1 cellular context compared by ENCODE assay signal in genomic region chr11:61120865-61121831, GRCh38.
TF ChIP-seq lines count a peak whose summit lies in the region.

No MANE protein-coding gene starts in this region.

TF ChIP-seq in HEK293, 187 proteins besides CTCF, POLR2A, EP300 and RAD21 (continued from another document):
- 0 out of 2 replicates have a peak, but pooled peaks have one; percentile 12 for TF ChIP-seq PATZ1 (tag by site-specific recombination; IDR thresholded peaks at IDR 0.05)
- TF ChIP-seq ZFP37 (tag by site-specific recombination; IDR thresholded peaks at IDR 0.05) = no peak
- TF ChIP-seq WT1 (tag by site-specific recombination; IDR thresholded peaks at IDR 0.05) = no peak
- TF ChIP-seq ZNF341 (tag by site-specific recombination; IDR thresholded peaks at IDR 0.05; ENCODE audit: low read depth) = peak; percentile 90
- TF ChIP-seq ZBTB8A (tag by site-specific recombination; IDR thresholded peaks at IDR 0.05) = peak; percentile 37; the same call in 1 of the 2 replicates
- 0 out of 2 replicates have a peak, but pooled peaks have one; percentile 42 for TF ChIP-seq FEZF1 (tag by site-specific recombination; IDR thresholded peaks at IDR 0.05)
- peak; percentile 74 for TF ChIP-seq ZNF692 (tag by site-specific recombination; IDR thresholded peaks at IDR 0.05)
- TF ChIP-seq KLF1 (tag by site-specific recombination; IDR thresholded peaks at IDR 0.05) = 0 out of 2 replicates have a peak, but pooled peaks have one; percentile 20
- no peak for TF ChIP-seq ZNF133 (tag by site-specific recombination; IDR thresholded peaks at IDR 0.05)
- TF ChIP-seq SP7 (tag by site-specific recombination; IDR thresholded peaks at IDR 0.05) = 0 out of 2 replicates have a peak, but pooled peaks have one; percentile 14
- no peak for TF ChIP-seq ZNF518A (tag by site-specific recombination; conservative IDR thresholded peaks at IDR 0.05; ENCODE audit: low read depth)
